Comparison of ENCODE assay signal across 1 cellular context in genomic region chr3:131363275-131363674, GRCh38.
TF ChIP-seq lines count a peak whose summit lies in the region.

No MANE protein-coding gene starts in this region.

TF ChIP-seq in H1, 55 proteins besides CTCF, POLR2A, EP300 and RAD21:
- TF ChIP-seq JUN (IDR thresholded peaks at IDR 0.05; ENCODE audit: low read depth, low read length) (no peak), MAFK (IDR thresholded peaks at IDR 0.05; ENCODE audit: low read depth, low read length) (no peak), SIRT6 (IDR thresholded peaks at IDR 0.05; ENCODE audit: low read length) (no peak), KDM5A (IDR thresholded peaks at IDR 0.05; ENCODE audit: low read length) (no peak), POLR2AphosphoS5 (IDR thresholded peaks at IDR 0.05; ENCODE audit: low read depth, low read length) (no peak), TAF1 (IDR thresholded peaks at IDR 0.05; ENCODE audit: low read depth, low read length) (no peak), ASH2L (IDR thresholded peaks at IDR 0.05; ENCODE audit: low read length) (no peak), PHF8 (conservative IDR thresholded peaks at IDR 0.05; ENCODE audit: low read depth, low read length) (no peak), SRF (IDR thresholded peaks at IDR 0.05; ENCODE audit: low read depth, low read length) (no peak), EZH2 (IDR thresholded peaks at IDR 0.05; ENCODE audit: low read depth, low read length, severe bottlenecking) (no peak), ATF3 (IDR thresholded peaks at IDR 0.05; ENCODE audit: insufficient read depth, low read depth, low read length) (no peak), SP2 (IDR thresholded peaks at IDR 0.05; ENCODE audit: low read length) (no peak), MAX (IDR thresholded peaks at IDR 0.05) (no peak)
